In the genomic region with DNA sequence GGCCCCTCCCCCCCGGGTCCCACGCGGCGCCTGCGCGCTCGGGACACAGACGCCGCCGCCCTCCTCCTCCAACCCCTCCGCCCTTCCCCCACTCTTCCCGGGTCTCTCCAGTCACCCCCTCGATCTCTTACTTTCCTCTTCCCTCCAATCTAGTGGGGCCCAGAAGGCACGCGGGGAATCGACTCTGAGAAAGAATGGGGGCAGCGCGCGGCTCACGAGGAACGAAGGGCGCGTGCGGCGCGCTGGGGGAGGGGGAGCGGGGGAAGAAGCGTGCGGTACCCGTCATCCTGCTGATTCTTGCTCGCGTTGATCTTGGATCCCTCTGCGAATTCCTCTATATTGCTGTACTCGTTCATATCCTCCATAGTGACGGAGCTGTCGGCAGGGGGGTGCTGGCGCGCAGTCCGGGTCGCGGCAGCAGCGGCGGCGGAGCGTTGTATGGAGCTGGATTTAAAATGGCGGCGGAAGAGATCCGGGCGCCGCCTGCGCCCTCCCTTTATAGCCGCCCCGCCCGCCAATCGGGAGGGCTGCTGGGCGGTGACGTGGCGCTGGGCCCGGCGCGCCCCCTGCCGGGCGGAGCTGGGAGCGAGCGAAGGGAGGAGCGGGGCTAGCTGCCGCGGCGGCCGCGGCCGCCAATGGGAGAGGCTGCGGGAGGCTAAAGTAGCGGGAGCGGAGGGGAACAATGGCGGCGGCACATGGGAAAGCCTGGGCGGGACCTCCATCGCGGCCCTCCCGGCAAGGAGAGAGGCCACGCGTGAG, we compare ENCODE assay signal across 8 cellular contexts. TPM values are rescaled to one million over a fixed set of nuclear protein-coding genes. Genes with fewer than 3 reads are reported as not detected.
A peak's percentile ranks its signal among the peaks of the same experiment; 100 is the strongest.
DNase-seq lines count a peak whose midpoint lies in the region; ATAC-seq and TF ChIP-seq lines count a peak whose summit lies in the region.

No MANE protein-coding gene starts in this region.

- 2% methylated on average over 37 of the region's 83 CpGs for WGBS in SK-N-SH (ENCODE audit: low lambda C conversion rate)
- WGBS in trophoblast cell (ENCODE audit: extremely low coverage, insufficient coverage, insufficient read length) = no CpG with 5 or more reads among the region's 83 CpGs
- WGBS in transverse colon (ENCODE audit: low coverage in 1 of 2), 2 donors = 1% methylated on average over 77 of the region's 83 CpGs; no CpG with 5 or more reads in 1 of the 2 donors

- H3K9ac ChIP-seq in SK-N-SH = peak overlapping the region; percentile 99
- H3K9ac ChIP-seq in trophoblast cell (ENCODE audit: low read length) = peak overlapping the region; percentile 98

- H3K4me3 Mint-ChIP-seq in activated naive CD8-positive, alpha-beta T cell = peak overlapping the region; percentile 100

- TF ChIP-seq CTCF in GM12865 (IDR thresholded peaks at IDR 0.05; ENCODE audit: insufficient read depth, low read depth, low read length, missing control alignments) = peak; percentile 88
- TF ChIP-seq CTCF in SK-N-SH (IDR thresholded peaks at IDR 0.05) = peak; percentile 78
- TF ChIP-seq CTCF in transverse colon (IDR thresholded peaks at IDR 0.05) = peak; percentile 47 to 98 (median 96)

- H3K14ac ChIP-seq in trophoblast cell (ENCODE audit: low read length) = peak overlapping the region; percentile 96

- H2AFZ ChIP-seq in SK-N-SH (ENCODE audit: low read depth) (no peak overlapping the region), trophoblast cell (ENCODE audit: insufficient read depth, low read length, poor library complexity) (peak overlapping the region; percentile 69)

- DNase-seq in GM12865 (ENCODE audit: low read depth) (peak; percentile 96), NCI-H1092 (lab: John Stamatoyannopoulos, UW) (peak; percentile 89), SK-N-SH (peak; percentile 96), Right ventricle myocardium inferior (ENCODE audit: missing footprints) (peak; percentile 95), trophoblast cell (peak; percentile 92 to 98), transverse colon (peak; percentile 95)

- POLR2A ChIA-PET in SK-N-SH (lab: Yijun Ruan, JAX) = interaction anchor here (0.6 to 3.2 kb wide), 24 partner anchors 8 to 606 kb away, joined by 3 to 44 read pairs (median 5); partner anchors contain the start of genes COPS4, HNRNPD and THAP9

- peak overlapping the region; percentile 99 for H4K91ac ChIP-seq in trophoblast cell (ENCODE audit: low read depth, low read length)

- no peaks in the 10 kb centered on the region for H3K27me3 Mint-ChIP-seq in activated naive CD8-positive, alpha-beta T cell

- H4K8ac ChIP-seq in trophoblast cell (ENCODE audit: low read depth, low read length) = peak overlapping the region; percentile 96

- CTCF ChIA-PET in SK-N-SH (lab: Yijun Ruan, JAX) = interaction anchor here (0.5 to 1.8 kb wide), 22 partner anchors 9 to 644 kb away, joined by 3 to 15 read pairs (median 4); partner anchors contain the start of gene HNRNPD

- peaks cover 72% of the 10 kb centered on the region for H4K20me1 ChIP-seq in SK-N-SH (ENCODE audit: insufficient read depth)

- H4K12ac ChIP-seq in trophoblast cell (ENCODE audit: low read depth, low read length) = peak overlapping the region; percentile 95

- peak overlapping the region; percentile 96 for H3K4ac ChIP-seq in trophoblast cell (ENCODE audit: low read depth, low read length)

- peaks cover 61% of the 10 kb centered on the region for H3K4me1 Mint-ChIP-seq in activated naive CD8-positive, alpha-beta T cell (ENCODE audit: low read depth)

- H2BK12ac ChIP-seq in trophoblast cell (ENCODE audit: low read length) = no peak overlapping the region

- 0 out of 2 replicates have a peak, but pooled peaks have one; percentile 22 for TF ChIP-seq RAD21 in SK-N-SH (IDR thresholded peaks at IDR 0.05; ENCODE audit: low read length)

- peak overlapping the region; percentile 98 for H2BK120ac ChIP-seq in trophoblast cell (ENCODE audit: insufficient read depth, low read length, poor library complexity)

- peak overlapping the region; percentile 89 for H2AK5ac ChIP-seq in trophoblast cell (ENCODE audit: low read length)

- intact Hi-C loops in Right ventricle myocardium inferior (cut with DNase I) = loop anchor here (1.0 to 5.0 kb wide), 2 partner anchors 55 to 583 kb away; partner anchors contain the start of gene LIN54
- intact Hi-C loops in transverse colon (cut with DNase I; ENCODE audit: low total_unique reads) = loop anchor here (1.0 kb wide), 1 partner anchor 55 kb away; no protein-coding TSS in a partner anchor

- H3F3A ChIP-seq in SK-N-SH (replicated peaks; ENCODE audit: insufficient read depth) = peaks cover 26% of the 10 kb centered on the region

- TF ChIP-seq EP300 in SK-N-SH (IDR thresholded peaks at IDR 0.05; ENCODE audit: borderline replicate concordance in 1 of 2, low read depth in 1 of 2, low read length in 1 of 2) = no peak; a peak in 1 of 4 replicates
- peak; percentile 13 for TF ChIP-seq EP300 in transverse colon (IDR thresholded peaks at IDR 0.05; ENCODE audit: low read depth)

- H2BK5ac ChIP-seq in trophoblast cell (ENCODE audit: low read depth, low read length, poor library complexity) = peak overlapping the region; percentile 96

- peak overlapping the region; percentile 99 for H3K4me3 ChIP-seq in GM12865 (ENCODE audit: low read depth, low read length)
- H3K4me3 ChIP-seq in SK-N-SH (ENCODE audit: low read depth in 2 of 2, low read length in 1 of 2) = peak overlapping the region; percentile 96 to 99
- H3K4me3 ChIP-seq in trophoblast cell (ENCODE audit: low read depth, low read length) = peak overlapping the region; percentile 97
- H3K4me3 ChIP-seq in transverse colon = peak overlapping the region; percentile 62 to 94 (median 80)

- no peak overlapping the region for H3K23ac ChIP-seq in trophoblast cell (ENCODE audit: low read length)

- peak overlapping the region; percentile 100 for H3K27ac Mint-ChIP-seq in activated naive CD8-positive, alpha-beta T cell

- H3K27ac ChIP-seq in SK-N-SH (ENCODE audit: low read depth in 2 of 2, low read length in 1 of 2) = peak overlapping the region; percentile 95 to 98
- H3K27ac ChIP-seq in trophoblast cell (ENCODE audit: low read depth, low read length) = peak overlapping the region; percentile 89
- H3K27ac ChIP-seq in transverse colon = peak overlapping the region; percentile 97 to 100 (median 98)

- in situ Hi-C loops in transverse colon (cut with MboI; ENCODE audit: low pct_ligation_motif_present in 1 of 4, low pct_unique_long_range_greater_than_20kb in 1 of 4, low sequenced_read_pairs in 3 of 4) = loop anchor here in 2 of 4 donors (5.0 to 10.0 kb wide), 2 partner anchors 52 to 54 kb away; partner anchors contain the start of gene HNRNPD (in 1 of the 2)

- H3K79me1 ChIP-seq in trophoblast cell (ENCODE audit: low read length) = peaks cover 16% of the 10 kb centered on the region

- H3K9me3 Mint-ChIP-seq in activated naive CD8-positive, alpha-beta T cell (ENCODE audit: low read depth) = no peaks in the 10 kb centered on the region

- peak overlapping the region; percentile 93 for H3K18ac ChIP-seq in trophoblast cell (ENCODE audit: low read length)

- H3K36me3 ChIP-seq in SK-N-SH (replicated peaks in 1 of 2; ENCODE audit: control insufficient read depth in 1 of 2, insufficient read depth in 2 of 2, low read length in 1 of 2) = peaks cover 45 to 52% of the 10 kb centered on the region in 2 experiments
- peaks cover 6 to 8% of the 10 kb centered on the region in 2 experiments for H3K36me3 ChIP-seq in trophoblast cell (ENCODE audit: control insufficient read depth in 1 of 2, insufficient read depth in 2 of 2, low read length in 2 of 2)
- peaks cover 0 to 32% (median 15%) of the 10 kb centered on the region in 4 donors for H3K36me3 ChIP-seq in transverse colon

- H3K4me2 ChIP-seq in SK-N-SH = peak overlapping the region; percentile 97
- peak overlapping the region; percentile 61 for H3K4me2 ChIP-seq in trophoblast cell (ENCODE audit: low read length)

- H3K27me3 ChIP-seq in SK-N-SH (ENCODE audit: insufficient read depth) (no peaks in the 10 kb centered on the region), trophoblast cell (ENCODE audit: insufficient read depth, low read length) (no peaks in the 10 kb centered on the region), transverse colon (no peaks in the 10 kb centered on the region)

- ATAC-seq in HG02623 (IDR thresholded peaks at IDR 0.05; ENCODE audit: unreplicated experiment) = peak; percentile 46
- ATAC-seq in Right ventricle myocardium inferior = peak; percentile 90

- peak; percentile 86 for TF ChIP-seq POLR2A in transverse colon (IDR thresholded peaks at IDR 0.05)

- H3K36me3 Mint-ChIP-seq in activated naive CD8-positive, alpha-beta T cell = peaks cover 39% of the 10 kb centered on the region

- no peaks in the 10 kb centered on the region for H3K9me2 ChIP-seq in SK-N-SH

- H3K4me1 ChIP-seq in SK-N-SH (ENCODE audit: control insufficient read depth in 1 of 2, insufficient read depth in 2 of 2, low read depth in 1 of 2, low read length in 1 of 2) (peaks cover 10 to 25% of the 10 kb centered on the region in 2 experiments; a peak in 3 of 4 replicates), trophoblast cell (ENCODE audit: control insufficient read depth in 1 of 2, insufficient read depth in 2 of 2, low read length in 2 of 2) (peaks cover 0 to 3% of the 10 kb centered on the region in 2 experiments), transverse colon (peaks cover 17 to 49% (median 25%) of the 10 kb centered on the region in 4 donors)

- H3K79me2 ChIP-seq in SK-N-SH (ENCODE audit: insufficient read depth) (peaks cover 91% of the 10 kb centered on the region), trophoblast cell (ENCODE audit: control insufficient read depth, insufficient read depth, low read length, poor library complexity) (peaks cover 22% of the 10 kb centered on the region)

- no peaks in the 10 kb centered on the region for H3K9me3 ChIP-seq in SK-N-SH
- no peaks in the 10 kb centered on the region for H3K9me3 ChIP-seq in trophoblast cell (ENCODE audit: insufficient read depth, low read depth, low read length)
- no peaks in the 10 kb centered on the region for H3K9me3 ChIP-seq in transverse colon

TF ChIP-seq in SK-N-SH, 30 proteins besides CTCF, POLR2A, EP300 and RAD21 (continues in another document):
- no peak for TF ChIP-seq FOXJ3 (CRISPR knock-in tag; IDR thresholded peaks at IDR 0.05)

RNA-seq across cellular contexts. Expression of gene HNRNPDL, which starts 1.1 kb away (rescaled TPM):
- 200 and 210 TPM in 2 replicates for polyA plus RNA-seq in SK-N-SH (2012; rRNA removed)
- 203 and 293 TPM in 2 replicates for polyA plus RNA-seq in SK-N-SH (2012; cell fraction: cytosol; rRNA removed)
- polyA plus RNA-seq in SK-N-SH (2012; cell fraction: nucleus; rRNA removed) = 243 and 508 TPM in 2 replicates
- total RNA-seq in Right ventricle myocardium inferior (103 TPM), transverse colon (100 to 1,000 TPM in 2 of 4 donors, 10 to 100 TPM in 2; 78.4 to 131 (median 100) TPM)
- 325 and 327 TPM in 2 replicates for polyA plus RNA-seq in trophoblast cell (2013)

RNA-seq across cellular contexts. Expression of gene ENOPH1, which starts 1.2 kb away (rescaled TPM):
- polyA plus RNA-seq in SK-N-SH (2012; rRNA removed) = 14.9 and 19.0 TPM in 2 replicates
- polyA plus RNA-seq in SK-N-SH (2012; cell fraction: cytosol; rRNA removed) = 24.3 and 28.3 TPM in 2 replicates
- 6.4 and 11.7 TPM in 2 replicates for polyA plus RNA-seq in SK-N-SH (2012; cell fraction: nucleus; rRNA removed)
- total RNA-seq in Right ventricle myocardium inferior (14.6 TPM), transverse colon (10 to 100 TPM in 3 of 4 donors, under 1 TPM in 1; 0.75 to 21.5 (median 15.8) TPM)
- 23.2 and 23.9 TPM in 2 replicates for polyA plus RNA-seq in trophoblast cell (2013)

RNA-seq across cellular contexts. Expression of gene HNRNPD, which starts 55.4 kb away (rescaled TPM):
- 128 and 286 TPM in 2 replicates for polyA plus RNA-seq in SK-N-SH (2012; rRNA removed)
- polyA plus RNA-seq in SK-N-SH (2012; cell fraction: cytosol; rRNA removed) = 214 and 242 TPM in 2 replicates
- 589 and 618 TPM in 2 replicates for polyA plus RNA-seq in SK-N-SH (2012; cell fraction: nucleus; rRNA removed)
- total RNA-seq in Right ventricle myocardium inferior (111 TPM), transverse colon (100 to 1,000 TPM in 3 of 4 donors, 10 to 100 TPM in 1; 61.4 to 213 (median 130) TPM)
- polyA plus RNA-seq in trophoblast cell (2013) = 305 and 316 TPM in 2 replicates

Comparison
In these comparisons a context has a peak if more than half of its experiments do, and no peak if none do; other contexts are left out.
1. Peak in every context shown above with its lines: DNase-seq, ATAC-seq, H3K4me3 ChIP-seq and H3K27ac ChIP-seq.